In the genomic region with DNA sequence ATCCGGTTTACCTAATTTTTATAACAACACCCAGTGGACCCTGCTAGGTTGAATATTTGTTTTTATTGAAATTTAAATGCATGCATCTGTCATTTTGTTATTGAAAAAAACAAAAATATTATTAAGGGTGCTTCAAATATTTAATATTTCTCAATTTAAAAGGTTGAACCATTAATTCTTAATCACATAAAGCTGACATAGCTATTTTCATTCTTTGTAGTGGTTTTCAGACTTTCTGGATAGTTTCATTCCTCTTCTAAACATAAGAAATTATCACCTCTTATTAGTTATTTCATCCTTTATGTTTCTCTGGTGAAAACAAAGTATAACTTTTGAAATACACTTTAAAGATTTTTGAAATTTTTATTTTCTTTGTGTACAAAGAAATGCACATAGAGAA, we compare ENCODE assay signal across 29 cellular contexts.
"Had no signal": no experiment of that assay in that cellular context is flagged by ENCODE, and none has a peak within 500 bp of the region (broad histone marks: within the 10 kb centered on the region; RNA-seq: fewer than 3 reads in every experiment).

No MANE protein-coding gene starts in this region.

- H3K36me3 ChIP-seq: left ventricle myocardium inferior, ovary, prostate gland, sigmoid colon, spleen, stomach, thyroid gland, transverse colon, upper lobe of left lung, vagina had no signal

- H3K27ac Mint-ChIP-seq: immature natural killer cell; memory B cell; naive thymus-derived CD4-positive, alpha-beta T cell; natural killer cell treated with Interleukin-12 subunit alpha and Interleukin-12 subunit beta and Interleukin-15 and Interleukin-18, amount 100 ng/mL, for 72 hours; stimulated activated naive B cell treated with anti-CD40 and anti-IgM and Interleukin-4, amounts not matched to agents 10 μg/mL and 1 μg/mL and 100 μg/mL, for 72 hours had no signal

- H3K4me3 Mint-ChIP-seq: immature natural killer cell; memory B cell; naive thymus-derived CD4-positive, alpha-beta T cell; natural killer cell treated with Interleukin-12 subunit alpha and Interleukin-12 subunit beta and Interleukin-15 and Interleukin-18, amount 100 ng/mL, for 72 hours; stimulated activated naive B cell treated with anti-CD40 and anti-IgM and Interleukin-4, amounts not matched to agents 10 μg/mL and 1 μg/mL and 100 μg/mL, for 72 hours had no signal

- H3K27ac ChIP-seq: left ventricle myocardium inferior, ovary, prostate gland, sigmoid colon, spleen, stomach, testis, thyroid gland, transverse colon, upper lobe of left lung, vagina had no signal

- H3K4me1 Mint-ChIP-seq: immature natural killer cell; memory B cell; naive thymus-derived CD4-positive, alpha-beta T cell; stimulated activated naive B cell treated with anti-CD40 and anti-IgM and Interleukin-4, amounts not matched to agents 10 μg/mL and 1 μg/mL and 100 μg/mL, for 72 hours had no signal

- H3K9me3 Mint-ChIP-seq: memory B cell had no signal

- ATAC-seq: mucosa of descending colon; naive thymus-derived CD4-positive, alpha-beta T cell; natural killer cell treated with Interleukin-12 subunit alpha and Interleukin-12 subunit beta and Interleukin-15 and Interleukin-18, amount 100 ng/mL, for 72 hours; right cardiac atrium; stimulated activated naive B cell treated with anti-CD40 and anti-IgM and Interleukin-4, amounts not matched to agents 10 μg/mL and 1 μg/mL and 100 μg/mL, for 72 hours; stimulated activated naive CD8-positive, alpha-beta T cell treated with anti-CD3 and anti-CD28 coated beads, Interleukin-15, Interleukin-2, amounts not matched to agents 100 U/mL and 50 U/mL, for 24 hours had no signal

- H3K4me1 ChIP-seq: left ventricle myocardium inferior, prostate gland, sigmoid colon, spleen, stomach, testis, thyroid gland, transverse colon, upper lobe of left lung, vagina had no signal

- H3K36me3 Mint-ChIP-seq: immature natural killer cell; memory B cell; naive thymus-derived CD4-positive, alpha-beta T cell; natural killer cell treated with Interleukin-12 subunit alpha and Interleukin-12 subunit beta and Interleukin-15 and Interleukin-18, amount 100 ng/mL, for 72 hours; stimulated activated naive B cell treated with anti-CD40 and anti-IgM and Interleukin-4, amounts not matched to agents 10 μg/mL and 1 μg/mL and 100 μg/mL, for 72 hours had no signal

- H3K4me3 ChIP-seq: left ventricle myocardium inferior, lung, mucosa of descending colon, ovary, prostate gland, sigmoid colon, spleen, stomach, testis, thyroid gland, transverse colon, upper lobe of left lung, vagina had no signal

- H3K27me3 ChIP-seq: ovary, sigmoid colon, spleen, stomach, testis, thyroid gland, transverse colon, upper lobe of left lung, vagina had no signal

- FAIRE-seq: islet of Langerhans, small intestine had no signal

- H3K27me3 Mint-ChIP-seq: memory B cell; naive thymus-derived CD4-positive, alpha-beta T cell; natural killer cell treated with Interleukin-12 subunit alpha and Interleukin-12 subunit beta and Interleukin-15 and Interleukin-18, amount 100 ng/mL, for 72 hours; stimulated activated naive B cell treated with anti-CD40 and anti-IgM and Interleukin-4, amounts not matched to agents 10 μg/mL and 1 μg/mL and 100 μg/mL, for 72 hours had no signal

- DNase-seq: hypothalamus; immature natural killer cell; left ventricle myocardium inferior; midbrain; mucosa of descending colon; naive thymus-derived CD4-positive, alpha-beta T cell; ovary; posterior cingulate gyrus; retina; right cardiac atrium; sigmoid colon; small intestine; spleen; stimulated activated CD4-positive, alpha-beta T cell treated with anti-CD3 and anti-CD28 coated beads, Interleukin-1b, Interleukin-23, amount 100 ng/mL, for 48 hours; stimulated activated CD4-positive, alpha-beta T cell treated with anti-CD3 and anti-CD28 coated beads, Interleukin-2, amount 100 ng/mL, for 48 hours; stimulated activated CD4-positive, alpha-beta T cell treated with anti-CD3 and anti-CD28 coated beads, Interleukin-4, amount 100 ng/mL, for 4 hours; stimulated activated naive B cell treated with anti-CD40 and anti-IgM and Interleukin-4, amounts not matched to agents 10 μg/mL and 1 μg/mL and 100 μg/mL, for 72 hours; stimulated activated naive CD8-positive, alpha-beta T cell treated with anti-CD3 and anti-CD28 coated beads, Interleukin-15, Interleukin-2, amounts not matched to agents 100 U/mL and 50 U/mL, for 24 hours; stomach; testis; thyroid gland; transverse colon; upper lobe of left lung had no signal

- H3K9me3 ChIP-seq: left ventricle myocardium inferior, mucosa of descending colon, ovary, prostate gland, sigmoid colon, spleen, stomach, testis, thyroid gland, transverse colon, upper lobe of left lung, vagina had no signal
